15 cellular contexts compared by ENCODE assay signal in genomic region chr14:70744631-70745030, GRCh38.
A peak's percentile ranks its signal among the peaks of the same experiment; 100 is the strongest.
DNase-seq lines count a peak whose midpoint lies in the region; ATAC-seq lines count a peak whose summit lies in the region.
"Had no signal": no experiment of that assay in that cellular context is flagged by ENCODE, and none has a peak within 500 bp of the region (broad histone marks: within the 10 kb centered on the region; RNA-seq: fewer than 3 reads in every experiment).

No MANE protein-coding gene starts in this region.

- H3K27ac ChIP-seq in neuronal stem cell (replicated peaks; ENCODE audit: low read length), result peak overlapping the region; percentile 5
- H3K27ac ChIP-seq: 22Rv1, GM23248 had no signal

- DNase-seq in G401 (ENCODE audit: low spot score) (peak; percentile 74), cerebellum (ENCODE audit: low spot score) (peak; percentile 41), kidney tubule cell (ENCODE audit: low spot score) (peak; percentile 41), neuronal stem cell (ENCODE audit: low spot score) (no peak), ecto neural progenitor cell (ENCODE audit: low spot score) (no peak)
- no peak for DNase-seq in stimulated activated CD4-positive, alpha-beta T cell treated with anti-CD3 and anti-CD28 coated beads, Interleukin-4, amount 100 ng/mL, for 24 hours
- DNase-seq: CD8-positive, alpha-beta T cell; COR-L47; DND-41; GF-D8; GM23248; H7 had no signal

- no peak overlapping the region for H2BK120ac ChIP-seq in neuronal stem cell (ENCODE audit: low read depth, low read length)

- H3K79me1 ChIP-seq in neuronal stem cell (ENCODE audit: low read depth, low read length), result no peaks in the 10 kb centered on the region

- WGBS in neuronal stem cell (ENCODE audit: extremely low coverage in 2 of 2, insufficient read length in 2 of 2, insufficient replicate concordance in 1 of 2), 2 donors, result no CpG with 5 or more reads among the region's 2 CpGs

- no peak overlapping the region for H4K8ac ChIP-seq in neuronal stem cell (ENCODE audit: low read depth, low read length)

- no peaks in the 10 kb centered on the region for H3K27me3 ChIP-seq in neuronal stem cell (ENCODE audit: control insufficient read depth in 3 of 3, insufficient read depth in 3 of 3, low read depth in 1 of 3, low read length in 3 of 3)

- no peak overlapping the region for H2BK15ac ChIP-seq in neuronal stem cell (ENCODE audit: low read length)

- no peak overlapping the region for H3K23ac ChIP-seq in neuronal stem cell (ENCODE audit: low read depth, low read length, poor library complexity)

- in situ Hi-C loops in G401 (cut with HindIII; ENCODE audit: low sequenced_read_pairs), result no loop called here

- H2BK5ac ChIP-seq in neuronal stem cell (ENCODE audit: low read length), result no peak overlapping the region

- H3K14ac ChIP-seq in neuronal stem cell (ENCODE audit: low read length), result no peak overlapping the region

- peaks cover 25 to 28% of the 10 kb centered on the region in 2 donors for H3K36me3 ChIP-seq in neuronal stem cell (replicated peaks in 1 of 2; ENCODE audit: control insufficient read depth in 2 of 2, insufficient read depth in 2 of 2, low read length in 2 of 2)

- no peaks in the 10 kb centered on the region for H3K9me3 ChIP-seq in neuronal stem cell (replicated peaks in 1 of 2; ENCODE audit: control insufficient read depth in 2 of 2, insufficient read depth in 1 of 2, low read depth in 1 of 2, low read length in 2 of 2)

- H3K9ac ChIP-seq in neuronal stem cell (ENCODE audit: low read depth, low read length, poor library complexity), result no peak overlapping the region
- H3K9ac ChIP-seq: GM23248 had no signal

- H3K4me3 ChIP-seq in neuronal stem cell (ENCODE audit: low read length in 2 of 2), result no peak overlapping the region
- H3K4me3 ChIP-seq: GM23248 had no signal

- H3K4me1 ChIP-seq in neuronal stem cell (ENCODE audit: control insufficient read depth in 2 of 2, insufficient read depth in 1 of 2, low read depth in 1 of 2, low read length in 2 of 2), result peaks cover 0 to 4% of the 10 kb centered on the region in 2 donors

- H3K4me2 ChIP-seq in neuronal stem cell (ENCODE audit: insufficient read depth, low read length, poor library complexity, severe bottlenecking), result no peak overlapping the region

- H2BK12ac ChIP-seq in neuronal stem cell (ENCODE audit: low read length), result no peak overlapping the region

- H2AFZ ChIP-seq in neuronal stem cell (ENCODE audit: low read length), result no peak overlapping the region
- H2AFZ ChIP-seq: GM23248 had no signal

- no peak overlapping the region for H3K18ac ChIP-seq in neuronal stem cell (ENCODE audit: low read length)

- no peak overlapping the region for H2AK5ac ChIP-seq in neuronal stem cell (ENCODE audit: low read depth, low read length)

- ATAC-seq in GM21576 (IDR thresholded peaks at IDR 0.05; ENCODE audit: unreplicated experiment) (no peak), GM21367 (IDR thresholded peaks at IDR 0.05; ENCODE audit: unreplicated experiment) (no peak)
- ATAC-seq: CD8-positive, alpha-beta T cell had no signal

- H3K4ac ChIP-seq in neuronal stem cell (ENCODE audit: low read length), result no peak overlapping the region

- H4K91ac ChIP-seq in neuronal stem cell (ENCODE audit: low read depth, low read length, poor library complexity), result no peak overlapping the region

Comparison
In these comparisons a context has a peak if more than half of its experiments do, and no peak if none do; other contexts are left out.
1. DNase-seq: peak in G401 (single experiment), cerebellum (single experiment) and kidney tubule cell (single experiment); none in neuronal stem cell (single experiment), stimulated activated CD4-positive, alpha-beta T cell treated with anti-CD3 and anti-CD28 coated beads, Interleukin-4, amount 100 ng/mL, for 24 hours (single experiment) and ecto neural progenitor cell (single experiment).